ENCODE assay signal across 12 cellular contexts in the genomic region with DNA sequence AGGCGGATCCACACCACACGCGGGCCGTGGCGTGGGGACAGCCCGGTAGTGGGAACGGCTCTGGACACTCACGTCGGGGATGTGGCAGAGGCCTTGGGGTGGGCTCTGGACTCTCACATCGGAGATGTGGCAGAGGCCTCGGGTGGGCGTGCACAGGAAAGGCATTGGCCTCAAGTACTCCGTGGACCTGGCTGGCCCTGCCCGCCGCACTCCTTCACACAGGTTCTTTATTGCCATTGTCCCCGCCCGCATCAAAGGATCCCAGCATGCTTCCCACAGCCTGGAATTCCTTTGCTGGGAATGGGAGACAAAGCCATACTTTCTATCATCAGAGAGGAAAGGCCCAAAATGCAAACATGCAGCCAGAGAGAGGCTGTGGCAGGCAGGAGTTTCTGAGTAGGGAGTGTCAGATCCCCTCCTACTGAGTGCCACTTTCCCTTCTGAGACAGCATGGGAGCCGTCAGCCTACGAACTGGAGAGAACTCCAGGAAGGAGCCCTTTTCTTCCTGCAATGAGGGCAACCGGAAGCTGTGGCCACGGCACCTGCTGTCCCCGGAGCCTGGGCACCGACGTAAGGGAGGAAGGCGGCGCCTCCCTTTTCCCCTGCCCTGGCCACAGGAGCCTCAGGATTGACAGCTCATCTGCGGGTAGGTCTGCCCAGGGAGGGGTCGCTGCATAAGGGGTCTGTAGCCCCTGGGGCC. TPM values are rescaled to one million over a fixed set of nuclear protein-coding genes. Genes with fewer than 3 reads are reported as not detected.
A peak's percentile ranks its signal among the peaks of the same experiment; 100 is the strongest.
DNase-seq lines count a peak whose midpoint lies in the region; ATAC-seq, FAIRE-seq and TF ChIP-seq lines count a peak whose summit lies in the region.
"Had no signal": no experiment of that assay in that cellular context is flagged by ENCODE, and none has a peak within 500 bp of the region (broad histone marks: within the 10 kb centered on the region; RNA-seq: fewer than 3 reads in every experiment).

No MANE protein-coding gene starts in this region.

- H3K27ac ChIP-seq in PC-9 (no peak overlapping the region), colonic mucosa (peak overlapping the region; percentile 8), skeletal muscle tissue (ENCODE audit: low read depth, low read length) (peak overlapping the region; percentile 81)
- H3K27ac ChIP-seq: uterus had no signal

- CTCF ChIA-PET in PC-9 (lab: Charles Lee): no interaction called here

- peak; percentile 55 for DNase-seq in NCI-H146 (lab: John Stamatoyannopoulos, UW)
- DNase-seq in NCI-H146 treated with DMSO at 0.1 percent for 48 hours (lab: John Stamatoyannopoulos, UW; ENCODE audit: unreplicated experiment): no peak
- no peak for DNase-seq in PC-9
- DNase-seq in colonic mucosa: peak; percentile 49
- DNase-seq in middle frontal gyrus (ENCODE audit: extremely low spot score, low spot score): no peak
- no peak for DNase-seq in HTR-8/SVneo (ENCODE audit: insufficient read length, low spot score)
- DNase-seq: NCI-H1105, uterus had no signal

- intact Hi-C loops in PC-9 (cut with micrococcal nuclease; ENCODE audit: unreplicated experiment): no loop called here
- intact Hi-C loops in colonic mucosa (cut with DNase I): no loop called here

- no peaks in the 10 kb centered on the region for H3K79me2 ChIP-seq in PC-9 (ENCODE audit: low read depth)

- H2AFZ ChIP-seq in PC-9: no peak overlapping the region

- no peaks in the 10 kb centered on the region for H4K20me1 ChIP-seq in PC-9 (ENCODE audit: insufficient read depth)

- POLR2A ChIA-PET in PC-9 (lab: Charles Lee; ENCODE audit: unreplicated experiment): interaction anchor here (0.6 kb wide), 1 partner anchor 76 kb away, joined by 3 read pairs; no protein-coding TSS in a partner anchor

- H3K9me2 ChIP-seq in PC-9 (ENCODE audit: insufficient read depth): no peaks in the 10 kb centered on the region

- no TSS peak for BruUV-seq in PC-9 (replicated peaks; lab: Mats Ljungman, UMichigan)

- ATAC-seq in GM19395 (IDR thresholded peaks at IDR 0.05; ENCODE audit: unreplicated experiment): no peak

- H3K9ac ChIP-seq in colonic mucosa (ENCODE audit: low read depth in 2 of 2, low read length in 2 of 2): peak overlapping the region in 1 of 2 donors; percentile 37
- H3K9ac ChIP-seq in skeletal muscle tissue (ENCODE audit: low read depth in 1 of 3, low read length in 3 of 3): peak overlapping the region; percentile 71 to 84 (median 73)

- H3K36me3 ChIP-seq in PC-9 (ENCODE audit: low read depth) (no peaks in the 10 kb centered on the region), colonic mucosa (no peaks in the 10 kb centered on the region), skeletal muscle tissue (ENCODE audit: control insufficient read depth in 3 of 3, insufficient read depth in 3 of 3, low read length in 3 of 3) (no peaks in the 10 kb centered on the region)
- H3K36me3 ChIP-seq: uterus had no signal

- H3K9me3 ChIP-seq in PC-9 (ENCODE audit: insufficient read depth, low read depth): no peaks in the 10 kb centered on the region
- no peaks in the 10 kb centered on the region for H3K9me3 ChIP-seq in colonic mucosa
- no peaks in the 10 kb centered on the region for H3K9me3 ChIP-seq in skeletal muscle tissue (ENCODE audit: control insufficient read depth in 3 of 3, low read length in 3 of 3)
- H3K9me3 ChIP-seq: A549, uterus had no signal

- H3F3A ChIP-seq in PC-9 (ENCODE audit: insufficient read depth, low read depth): no peaks in the 10 kb centered on the region

- no peak overlapping the region for H3K4me3 ChIP-seq in PC-9
- H3K4me3 ChIP-seq in colonic mucosa: no peak overlapping the region
- H3K4me3 ChIP-seq in skeletal muscle tissue (ENCODE audit: low read length in 3 of 3): peak overlapping the region; percentile 57 to 75 (median 72)

- H3K4me1 ChIP-seq in PC-9 (replicated peaks; ENCODE audit: insufficient read depth) (peaks cover 5% of the 10 kb centered on the region; the same call in 1 of the 2 replicates), colonic mucosa (no peaks in the 10 kb centered on the region), skeletal muscle tissue (ENCODE audit: control insufficient read depth in 3 of 3, insufficient read depth in 3 of 3, low read length in 3 of 3) (peaks cover 19 to 27% (median 25%) of the 10 kb centered on the region in 3 donors)
- H3K4me1 ChIP-seq: uterus had no signal

- H3K27me3 ChIP-seq in PC-9 (ENCODE audit: insufficient read depth, low read depth): no peaks in the 10 kb centered on the region; the same call in 1 of the 2 replicates
- H3K27me3 ChIP-seq in colonic mucosa: no peaks in the 10 kb centered on the region
- H3K27me3 ChIP-seq in skeletal muscle tissue (ENCODE audit: control insufficient read depth in 3 of 3, insufficient read depth in 3 of 3, low read length in 3 of 3): no peaks in the 10 kb centered on the region
- H3K27me3 ChIP-seq: uterus had no signal

- FAIRE-seq in HTR-8/SVneo (lab: Jason Lieb, UNC): no peak
- FAIRE-seq: A549, colon had no signal

- no peak for TF ChIP-seq CTCF in PC-9 (conservative IDR thresholded peaks at IDR 0.05)
- TF ChIP-seq CTCF in colonic mucosa (IDR thresholded peaks at IDR 0.05): no peak

- peak overlapping the region; percentile 87; the same call in 1 of the 2 replicates for H3K4me2 ChIP-seq in PC-9

RNA-seq across cellular contexts. Expression of a gene that starts 51.5 kb away (rescaled TPM):
- total RNA-seq in PC-9 (2021): 98.2 and 131 TPM in 2 replicates
- total RNA-seq in colonic mucosa: 100 to 1,000 TPM in 1 of 2 donors, 10 to 100 TPM in 1; 80.3 to 110 TPM
- total RNA-seq in skeletal muscle tissue: 41.2 TPM

Comparison
In these comparisons a context has a peak if more than half of its experiments do, and no peak if none do; other contexts are left out.
1. DNase-seq: peak in NCI-H146 (single experiment) and colonic mucosa (single experiment); none in NCI-H146 treated with DMSO at 0.1 percent for 48 hours (single experiment), PC-9 (0 of 2), middle frontal gyrus (single experiment) and HTR-8/SVneo (single experiment).
2. H3K4me3 ChIP-seq: peak in skeletal muscle tissue (3 of 3); none in PC-9 (single experiment) and colonic mucosa (single experiment).